In the genomic region with DNA sequence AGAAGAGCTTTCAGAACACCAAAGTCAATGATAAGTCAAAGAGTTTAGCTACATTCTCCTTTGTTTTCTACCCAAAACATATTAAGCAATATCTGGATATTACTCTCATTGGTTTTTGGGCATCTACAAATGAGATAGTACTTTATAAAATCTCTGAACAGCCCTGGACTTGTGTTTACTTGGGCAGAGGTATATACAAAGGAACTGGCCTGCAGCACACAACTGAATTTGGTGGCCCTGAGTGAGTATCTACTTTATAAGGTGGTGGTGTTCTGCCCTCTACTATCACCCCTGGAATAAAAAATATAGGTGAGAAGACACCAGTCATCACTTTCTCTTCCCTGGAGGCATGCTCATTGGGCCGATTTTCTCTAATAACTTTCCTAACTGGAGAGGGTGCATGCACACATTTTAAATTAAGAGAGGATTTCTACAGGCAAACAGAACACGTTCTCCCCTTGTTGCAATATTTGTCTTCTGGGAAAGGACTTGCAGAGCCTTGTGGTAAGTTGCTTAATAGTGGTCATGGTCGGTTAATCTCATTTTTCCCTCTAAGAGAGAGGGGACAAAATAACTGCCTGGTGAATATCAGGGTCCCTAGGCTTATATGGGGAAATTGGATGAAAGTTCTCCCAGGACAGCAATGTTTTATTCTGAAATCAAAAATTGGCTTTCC, we compare ENCODE assay signal across 17 cellular contexts. TPM values are rescaled to one million over a fixed set of nuclear protein-coding genes. Genes with fewer than 3 reads are reported as not detected.
A peak's percentile ranks its signal among the peaks of the same experiment; 100 is the strongest.
DNase-seq lines count a peak whose midpoint lies in the region; ATAC-seq and TF ChIP-seq lines count a peak whose summit lies in the region.
"Had no signal": no experiment of that assay in that cellular context is flagged by ENCODE, and none has a peak within 500 bp of the region (broad histone marks: within the 10 kb centered on the region; RNA-seq: fewer than 3 reads in every experiment).

No MANE protein-coding gene starts in this region.

- H3K9me3 Mint-ChIP-seq in activated CD4-positive, alpha-beta T cell treated with anti-CD3 and anti-CD28 coated beads, Interleukin-2, amount 10 ng/mL, durations not matched to agents 24 days and 14 days: peaks cover 3% of the 10 kb centered on the region
- H3K9me3 Mint-ChIP-seq: CD8-positive, alpha-beta memory T cell had no signal

- DNase-seq in GF-D8 (lab: John Stamatoyannopoulos, UW) (peak; percentile 90), NOMO-1 treated with DMSO at 0.1 percent for 48 hours (lab: John Stamatoyannopoulos, UW; ENCODE audit: unreplicated experiment) (peak; percentile 10), epithelial cell of proximal tubule (ENCODE audit: low read depth) (peak; percentile 6), sciatic nerve (ENCODE audit: low spot score) (no peak), NCI-H748 treated with DMSO at 0.1 percent for 48 hours (lab: John Stamatoyannopoulos, UW) (no peak)
- no peak for DNase-seq in activated CD4-positive, alpha-beta T cell treated with anti-CD3 and anti-CD28 coated beads, Interleukin-2, amount 10 ng/mL, durations not matched to agents 24 days and 14 days
- DNase-seq: BE2C; CD8-positive, alpha-beta memory T cell; DND-41; NCI-H1436; NCI-H2081; NCI-H510A; NCI-H82; SHP77 treated with DMSO at 0.1 percent for 48 hours had no signal

- peak; percentile 80 for ATAC-seq in sciatic nerve
- ATAC-seq in GM19328 (IDR thresholded peaks at IDR 0.05; ENCODE audit: unreplicated experiment): no peak
- ATAC-seq: GM12878 had no signal

- no peak overlapping the region for H3K27ac Mint-ChIP-seq in activated CD4-positive, alpha-beta T cell treated with anti-CD3 and anti-CD28 coated beads, Interleukin-2, amount 10 ng/mL, durations not matched to agents 24 days and 14 days
- H3K27ac Mint-ChIP-seq: CD8-positive, alpha-beta memory T cell had no signal

- TF ChIP-seq CTCF in epithelial cell of proximal tubule (conservative IDR thresholded peaks at IDR 0.05; ENCODE audit: low read depth, low read length): no peak

- intact Hi-C loops in sciatic nerve (cut with DNase I): no loop called here
- intact Hi-C loops in activated CD4-positive, alpha-beta T cell treated with anti-CD3 and anti-CD28 coated beads, Interleukin-2, amount 10 ng/mL, durations not matched to agents 24 days and 14 days (cut with micrococcal nuclease): no loop called here

- peaks cover 4% of the 10 kb centered on the region for H3K27me3 Mint-ChIP-seq in activated CD4-positive, alpha-beta T cell treated with anti-CD3 and anti-CD28 coated beads, Interleukin-2, amount 10 ng/mL, durations not matched to agents 24 days and 14 days

- no peaks in the 10 kb centered on the region for H3K36me3 Mint-ChIP-seq in activated CD4-positive, alpha-beta T cell treated with anti-CD3 and anti-CD28 coated beads, Interleukin-2, amount 10 ng/mL, durations not matched to agents 24 days and 14 days (ENCODE audit: low read depth)

- H3K4me3 ChIP-seq in epithelial cell of proximal tubule (ENCODE audit: low read depth, low read length): no peak overlapping the region
- H3K4me3 ChIP-seq: GM12878, HAP-1 had no signal

- H3K4me1 Mint-ChIP-seq in activated CD4-positive, alpha-beta T cell treated with anti-CD3 and anti-CD28 coated beads, Interleukin-2, amount 10 ng/mL, durations not matched to agents 24 days and 14 days: no peaks in the 10 kb centered on the region
- H3K4me1 Mint-ChIP-seq: CD8-positive, alpha-beta memory T cell had no signal

- no peak overlapping the region for H3K4me3 Mint-ChIP-seq in activated CD4-positive, alpha-beta T cell treated with anti-CD3 and anti-CD28 coated beads, Interleukin-2, amount 10 ng/mL, durations not matched to agents 24 days and 14 days
- H3K4me3 Mint-ChIP-seq: CD8-positive, alpha-beta memory T cell had no signal

RNA-seq across cellular contexts. Expression of a gene that starts 41.1 kb away (rescaled TPM):
- total RNA-seq in epithelial cell of proximal tubule: 4.7 and 6.2 TPM in 2 replicates
- 33.9 TPM for total RNA-seq in sciatic nerve
- 12.6 and 12.8 TPM in 2 replicates for total RNA-seq in activated CD4-positive, alpha-beta T cell treated with anti-CD3 and anti-CD28 coated beads, Interleukin-2, amount 10 ng/mL, durations not matched to agents 24 days and 14 days

Comparison
In these comparisons a context has a peak if more than half of its experiments do, and no peak if none do; other contexts are left out.
1. DNase-seq: peak in GF-D8 (single experiment), NOMO-1 treated with DMSO at 0.1 percent for 48 hours (single experiment) and epithelial cell of proximal tubule (single experiment); none in sciatic nerve (single experiment), NCI-H748 treated with DMSO at 0.1 percent for 48 hours (single experiment) and activated CD4-positive, alpha-beta T cell treated with anti-CD3 and anti-CD28 coated beads, Interleukin-2, amount 10 ng/mL, durations not matched to agents 24 days and 14 days (single experiment).